Comparison of ENCODE assay signal across 12 cellular contexts in genomic region chr3:46557814-46558183, GRCh38. TPM values are rescaled to one million over a fixed set of nuclear protein-coding genes. Genes with fewer than 3 reads are reported as not detected.
A peak's percentile ranks its signal among the peaks of the same experiment; 100 is the strongest.
DNase-seq lines count a peak whose midpoint lies in the region; ATAC-seq, FAIRE-seq and TF ChIP-seq lines count a peak whose summit lies in the region.
"Had no signal": no experiment of that assay in that cellular context is flagged by ENCODE, and none has a peak within 500 bp of the region (broad histone marks: within the 10 kb centered on the region; RNA-seq: fewer than 3 reads in every experiment).

No MANE protein-coding gene starts in this region.

- H3K4me1 ChIP-seq in ACC112 (ENCODE audit: control insufficient read depth, insufficient read depth, low read length, unreplicated experiment) (peaks cover 42% of the 10 kb centered on the region), OCI-LY3 (ENCODE audit: low read length) (peaks cover 14% of the 10 kb centered on the region), hepatocyte (ENCODE audit: insufficient read depth) (no peaks in the 10 kb centered on the region)
- H3K4me1 ChIP-seq: testis had no signal

- no peaks in the 10 kb centered on the region for H3K79me2 ChIP-seq in ACC112 (ENCODE audit: control insufficient read depth, insufficient read depth, low read length, unreplicated experiment)
- no peaks in the 10 kb centered on the region for H3K79me2 ChIP-seq in OCI-LY3 (ENCODE audit: low read length)
- H3K79me2 ChIP-seq in hepatocyte = no peaks in the 10 kb centered on the region

- H4K20me1 ChIP-seq in OCI-LY3 (ENCODE audit: insufficient read depth, low read length) (no peaks in the 10 kb centered on the region), hepatocyte (ENCODE audit: insufficient read depth, poor library complexity, severe bottlenecking) (no peaks in the 10 kb centered on the region)

- H3K27me3 ChIP-seq in ACC112 (ENCODE audit: insufficient read depth, low read length) = no peaks in the 10 kb centered on the region
- H3K27me3 ChIP-seq in OCI-LY3 (ENCODE audit: low read depth, low read length) = peaks cover 29% of the 10 kb centered on the region
- H3K27me3 ChIP-seq in hepatocyte = no peaks in the 10 kb centered on the region
- H3K27me3 ChIP-seq: testis had no signal

- H3K36me3 ChIP-seq in ACC112 (ENCODE audit: insufficient read depth, low read length) (peaks cover 10% of the 10 kb centered on the region; the same call in 1 of the 2 replicates), OCI-LY3 (replicated peaks; ENCODE audit: low read depth, low read length) (no peaks in the 10 kb centered on the region), hepatocyte (replicated peaks; ENCODE audit: insufficient read depth, low read depth) (no peaks in the 10 kb centered on the region)

- 78% methylated on average over 6 of the region's 6 CpGs for WGBS in hepatocyte (ENCODE audit: low lambda C conversion rate, missing lambda C conversion rate)

- no peak for TF ChIP-seq POLR2A in GM12892 (IDR thresholded peaks at IDR 0.05; ENCODE audit: low read depth, low read length)

- DNase-seq in hepatocyte (ENCODE audit: low spot score) (no peak), DMS 273 (lab: John Stamatoyannopoulos, UW; ENCODE audit: unreplicated experiment) (no peak), GM12892 (ENCODE audit: insufficient read length) (no peak), NCI-H510A treated with DMSO at 0.1 percent for 48 hours (lab: John Stamatoyannopoulos, UW) (no peak)
- DNase-seq: DMS79 had no signal

- H3K27ac ChIP-seq in ACC112 (ENCODE audit: low read depth, low read length) = peak overlapping the region; percentile 88
- H3K27ac ChIP-seq in OCI-LY3 (ENCODE audit: low read length) = no peak overlapping the region
- no peak overlapping the region for H3K27ac ChIP-seq in hepatocyte
- H3K27ac ChIP-seq: testis had no signal

- H2AFZ ChIP-seq in ACC112 (ENCODE audit: low read length, unreplicated experiment) = no peak overlapping the region
- H2AFZ ChIP-seq in OCI-LY3 (ENCODE audit: low read depth, low read length) = peak overlapping the region; percentile 100
- peak overlapping the region; percentile 26 for H2AFZ ChIP-seq in hepatocyte

- H3K4me3 ChIP-seq in ACC112 (ENCODE audit: low read depth, low read length) (no peak overlapping the region), OCI-LY3 (ENCODE audit: low read length) (peak overlapping the region; percentile 91), hepatocyte (no peak overlapping the region)

- H3K9ac ChIP-seq in OCI-LY3 (ENCODE audit: low read length) = no peak overlapping the region

- no peaks in the 10 kb centered on the region for H3K9me3 ChIP-seq in OCI-LY3 (ENCODE audit: insufficient read depth, low read length)
- no peaks in the 10 kb centered on the region for H3K9me3 ChIP-seq in hepatocyte (ENCODE audit: low read depth)
- H3K9me3 ChIP-seq: testis had no signal

- FAIRE-seq in GM12892 (lab: Jason Lieb, UNC) = no peak
- FAIRE-seq: frontal cortex had no signal

- ATAC-seq in GM19452 (IDR thresholded peaks at IDR 0.05; ENCODE audit: unreplicated experiment) (peak; percentile 11), HG02571 (IDR thresholded peaks at IDR 0.05; ENCODE audit: unreplicated experiment) (no peak)

- peak overlapping the region; percentile 96 for H3K4me2 ChIP-seq in OCI-LY3 (ENCODE audit: low read length)
- H3K4me2 ChIP-seq in hepatocyte = no peak overlapping the region

- H3K9me2 ChIP-seq in hepatocyte (replicated peaks; ENCODE audit: insufficient read depth) = no peaks in the 10 kb centered on the region

- TF ChIP-seq CTCF in OCI-LY3 (IDR thresholded peaks at IDR 0.05; ENCODE audit: low read depth, low read length) (no peak), hepatocyte (IDR thresholded peaks at IDR 0.05; ENCODE audit: poor library complexity) (no peak)

RNA-seq across cellular contexts. Expression of gene LRRC2, which starts 8.3 kb away (rescaled TPM):
- total RNA-seq in hepatocyte = 0.28 and 0.60 TPM in 2 replicates
- polyA plus RNA-seq in hepatocyte = 2.0 and 4.4 TPM in 2 replicates
- polyA plus RNA-seq in GM12892 (2012; ENCODE audit: missing spikeins) = not detected
- total RNA-seq: SK-MEL-5 had no signal

RNA-seq across cellular contexts. Expression of gene FAM240A, which starts 54.5 kb away (rescaled TPM):
- total RNA-seq in hepatocyte = not detected in 2 replicates
- polyA plus RNA-seq in hepatocyte = not detected in 2 replicates
- not detected for polyA plus RNA-seq in GM12892 (2012; ENCODE audit: missing spikeins)
- total RNA-seq: frontal cortex, SK-MEL-5, testis had no signal
